Comparison of ENCODE assay signal across 8 cellular contexts in the genomic region with DNA sequence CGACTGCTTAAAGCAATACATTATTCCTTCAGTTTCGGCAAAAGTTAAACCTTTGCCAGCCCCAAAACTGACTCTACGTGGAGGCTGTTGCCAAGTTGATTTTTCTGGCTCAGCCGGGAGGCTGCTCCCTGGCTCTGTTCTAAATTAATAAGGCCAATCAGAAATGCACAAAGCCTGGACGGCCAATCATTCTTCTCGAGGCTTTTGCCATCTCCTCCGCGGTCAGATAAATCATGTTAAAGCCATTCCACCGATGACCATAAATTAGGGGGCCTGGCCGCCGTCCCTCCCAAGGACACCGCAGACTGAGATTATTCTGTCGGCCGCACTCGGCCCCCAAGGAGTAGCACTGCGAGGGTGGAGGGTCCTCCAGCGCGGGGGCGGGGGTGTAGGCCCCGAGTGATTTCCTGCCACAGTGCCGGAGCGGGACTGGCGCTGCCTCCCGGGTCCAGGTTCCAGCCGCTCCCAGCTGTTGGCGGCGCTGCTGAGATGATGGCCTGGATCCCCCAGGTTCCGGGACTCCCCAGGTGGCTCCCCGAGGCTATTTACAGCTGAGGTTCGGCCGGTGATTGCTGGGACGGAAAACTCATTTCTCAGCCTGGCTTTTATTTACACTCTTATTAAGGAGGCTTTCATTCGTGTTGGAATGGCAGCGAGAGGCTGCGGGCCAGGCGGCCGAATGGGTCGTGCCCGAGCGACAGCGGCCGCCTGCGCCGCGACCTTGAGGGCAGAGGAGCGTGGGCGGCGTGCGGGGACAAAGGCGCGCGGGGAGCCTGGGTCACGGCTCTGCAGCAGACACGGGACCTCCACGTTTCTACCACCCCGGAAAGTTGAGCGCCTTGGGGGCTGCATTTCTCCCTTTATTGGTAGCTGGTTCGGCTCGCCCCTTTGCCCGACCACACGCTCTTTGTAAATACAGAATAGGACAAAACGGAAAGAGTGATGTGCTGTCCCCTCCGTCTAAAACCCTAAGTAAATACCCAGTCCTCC.
DNase-seq lines count a peak whose midpoint lies in the region; ATAC-seq and TF ChIP-seq lines count a peak whose summit lies in the region.

No MANE protein-coding gene starts in this region.

- intact Hi-C loops in upper lobe of right lung (cut with DNase I) = no loop called here

- H3K36me3 ChIP-seq in H7 (replicated peaks; ENCODE audit: control insufficient read depth, insufficient read depth, low read length) (no peaks in the 10 kb centered on the region), upper lobe of right lung (no peaks in the 10 kb centered on the region)

- DNase-seq in GM04503 (ENCODE audit: low read depth) = peak; percentile 82
- DNase-seq in H7 = peak; percentile 90
- DNase-seq in NCI-H2227 (lab: John Stamatoyannopoulos, UW; ENCODE audit: unreplicated experiment) = peak; percentile 51
- peak; percentile 6 for DNase-seq in activated gamma-delta T cell treated with Interleukin-2 at 50 U/mL for 16 hours
- peak; percentile 70 for DNase-seq in fibroblast of villous mesenchyme (ENCODE audit: low read depth)
- DNase-seq in myocyte (ENCODE audit: low read depth) = peak; percentile 90
- DNase-seq in upper lobe of right lung = peak; percentile 79
- no peak for DNase-seq in NCI-H526 treated with DMSO at 0.1 percent for 48 hours (lab: John Stamatoyannopoulos, UW)

- ATAC-seq in upper lobe of right lung = peak; percentile 84

- no peaks in the 10 kb centered on the region for H3K9me3 ChIP-seq in upper lobe of right lung

- H3K4me1 ChIP-seq in upper lobe of right lung = peaks cover 5% of the 10 kb centered on the region

- H3K27ac ChIP-seq in upper lobe of right lung = peak overlapping the region; percentile 52

- H3K27me3 ChIP-seq in H7 (ENCODE audit: control insufficient read depth, insufficient read depth, low read length) (peaks cover 15% of the 10 kb centered on the region), upper lobe of right lung (no peaks in the 10 kb centered on the region)

- H3K4me3 ChIP-seq in H7 (ENCODE audit: insufficient read depth, low read depth, low read length) (peak overlapping the region; percentile 46), fibroblast of villous mesenchyme (ENCODE audit: low read depth, low read length) (peak overlapping the region; percentile 54), upper lobe of right lung (peak overlapping the region; percentile 54)

- TF ChIP-seq CTCF in fibroblast of villous mesenchyme (IDR thresholded peaks at IDR 0.05; ENCODE audit: insufficient read depth, low read depth, low read length) (peak; percentile 28), upper lobe of right lung (IDR thresholded peaks at IDR 0.05) (peak; percentile 46)
